9 cellular contexts compared by ENCODE assay signal in genomic region chr2:102664439-102665042, GRCh38. TPM values are rescaled to one million over a fixed set of nuclear protein-coding genes. Genes with fewer than 3 reads are reported as not detected.
DNase-seq lines count a peak whose midpoint lies in the region; ATAC-seq and TF ChIP-seq lines count a peak whose summit lies in the region.
"Had no signal": no experiment of that assay in that cellular context is flagged by ENCODE, and none has a peak within 500 bp of the region (broad histone marks: within the 10 kb centered on the region; RNA-seq: fewer than 3 reads in every experiment).

No MANE protein-coding gene starts in this region.

- intact Hi-C loops in Panc1 (cut with micrococcal nuclease; ENCODE audit: unreplicated experiment) (no loop called here), heart left ventricle (cut with DNase I) (no loop called here)

- H3K9me3 ChIP-seq in Panc1 (ENCODE audit: control insufficient read depth, insufficient read depth, low read depth, low read length) (no peaks in the 10 kb centered on the region), heart left ventricle (no peaks in the 10 kb centered on the region)

- peak; percentile 5 to 44 for DNase-seq in activated CD8-positive, alpha-beta memory T cell treated with anti-CD3 and anti-CD28 coated beads for 4 hours (ENCODE audit: low read depth in 2 of 2)
- DNase-seq in activated CD8-positive, alpha-beta memory T cell treated with anti-CD3 and anti-CD28 coated beads for 24 hours = no peak
- DNase-seq in Panc1 (ENCODE audit: low read depth, low spot score) (peak; percentile 15), erythroblast (lab: John Stamatoyannopoulos, UW) (peak; percentile 15 to 41), EL (no peak), heart left ventricle (no peak), H7 (no peak)
- DNase-seq in stimulated activated naive B cell treated with anti-CD40 and anti-IgM and Interleukin-4, amounts not matched to agents 10 μg/mL and 1 μg/mL and 100 μg/mL, for 72 hours = peak; percentile 24

- no peak for ATAC-seq in Panc1
- ATAC-seq in stimulated activated naive B cell treated with anti-CD40 and anti-IgM and Interleukin-4, amounts not matched to agents 10 μg/mL and 1 μg/mL and 100 μg/mL, for 72 hours (replicated peaks) = peak; percentile 90 to 96
- ATAC-seq in heart left ventricle = no peak

- CTCF ChIA-PET in Panc1 (lab: Charles Lee) = no interaction called here

- H3K4me3 ChIP-seq in Panc1 (ENCODE audit: low read depth in 2 of 2, low read length in 2 of 2) (no peak overlapping the region), heart left ventricle (no peak overlapping the region), H7 (ENCODE audit: insufficient read depth, low read depth, low read length) (no peak overlapping the region)
- H3K4me3 ChIP-seq: SK-N-MC had no signal

- H3K27me3 ChIP-seq in Panc1 (ENCODE audit: control insufficient read depth, insufficient read depth, low read length) = no peaks in the 10 kb centered on the region; the same call in 1 of the 2 replicates
- no peaks in the 10 kb centered on the region for H3K27me3 ChIP-seq in heart left ventricle
- no peaks in the 10 kb centered on the region for H3K27me3 ChIP-seq in H7 (ENCODE audit: control insufficient read depth, insufficient read depth, low read length)

- TF ChIP-seq CTCF in Panc1 (IDR thresholded peaks at IDR 0.05) (no peak), heart left ventricle (IDR thresholded peaks at IDR 0.05) (no peak)

- H3K4me1 ChIP-seq in Panc1 (ENCODE audit: control insufficient read depth, insufficient read depth, low read length) (no peaks in the 10 kb centered on the region), heart left ventricle (no peaks in the 10 kb centered on the region)

- H3K4me3 Mint-ChIP-seq in stimulated activated naive B cell treated with anti-CD40 and anti-IgM and Interleukin-4, amounts not matched to agents 10 μg/mL and 1 μg/mL and 100 μg/mL, for 72 hours = no peak overlapping the region

- H3K4me1 Mint-ChIP-seq in stimulated activated naive B cell treated with anti-CD40 and anti-IgM and Interleukin-4, amounts not matched to agents 10 μg/mL and 1 μg/mL and 100 μg/mL, for 72 hours = peaks cover 0 to 11% of the 10 kb centered on the region in 2 donors

- H3K27ac Mint-ChIP-seq in stimulated activated naive B cell treated with anti-CD40 and anti-IgM and Interleukin-4, amounts not matched to agents 10 μg/mL and 1 μg/mL and 100 μg/mL, for 72 hours = no peak overlapping the region

- no peaks in the 10 kb centered on the region for H3K9me3 Mint-ChIP-seq in stimulated activated naive B cell treated with anti-CD40 and anti-IgM and Interleukin-4, amounts not matched to agents 10 μg/mL and 1 μg/mL and 100 μg/mL, for 72 hours

- H3K36me3 ChIP-seq in Panc1 (ENCODE audit: control insufficient read depth, insufficient read depth, low read length) = no peaks in the 10 kb centered on the region
- no peaks in the 10 kb centered on the region for H3K36me3 ChIP-seq in heart left ventricle
- no peaks in the 10 kb centered on the region for H3K36me3 ChIP-seq in H7 (replicated peaks; ENCODE audit: control insufficient read depth, insufficient read depth, low read length)

- 61 to 80% (median 72%) methylated on average over 2 of the region's 2 CpGs for WGBS in heart left ventricle, 4 donors

- H3K27me3 Mint-ChIP-seq in stimulated activated naive B cell treated with anti-CD40 and anti-IgM and Interleukin-4, amounts not matched to agents 10 μg/mL and 1 μg/mL and 100 μg/mL, for 72 hours = peaks cover 8 to 10% of the 10 kb centered on the region in 2 donors

- H3K36me3 Mint-ChIP-seq in stimulated activated naive B cell treated with anti-CD40 and anti-IgM and Interleukin-4, amounts not matched to agents 10 μg/mL and 1 μg/mL and 100 μg/mL, for 72 hours = no peaks in the 10 kb centered on the region

- POLR2A ChIA-PET in Panc1 (lab: Charles Lee) = no interaction called here

- TF ChIP-seq POLR2A in erythroblast (IDR thresholded peaks at IDR 0.05; ENCODE audit: low read length) (no peak), heart left ventricle (IDR thresholded peaks at IDR 0.05) (no peak)

- in situ Hi-C loops in Panc1 (cut with HindIII; ENCODE audit: low pct_unique_long_range_greater_than_20kb, low sequenced_read_pairs) = no loop called here

- no peak overlapping the region for H3K27ac ChIP-seq in Panc1 (ENCODE audit: low read length)
- H3K27ac ChIP-seq in heart left ventricle = no peak overlapping the region
- H3K27ac ChIP-seq: SK-N-MC had no signal

- no TSS peak for BruUV-seq in Panc1 (replicated peaks; lab: Mats Ljungman, UMichigan)

RNA-seq across cellular contexts. Expression of gene SLC9A2, which starts 45.2 kb away (rescaled TPM):
- total RNA-seq in Panc1 (2021; ENCODE audit: unreplicated experiment) = 4.1 TPM
- polyA plus RNA-seq in Panc1 (2012; ENCODE audit: insufficient read length) = 1.0 TPM
- under 1 TPM in 7 of 9 donors, not detected in 2; 0.05 to 0.46 (median 0.15) TPM for total RNA-seq in heart left ventricle
- under 1 TPM; 0.03 to 0.08 TPM for polyA plus RNA-seq in heart left ventricle
- total RNA-seq in H7 (2014; rRNA removed; shearing (Covaris generic)) = 0.03 TPM in 1 of 2 replicates, not detected in the other

Comparison
In these comparisons a context has a peak if more than half of its experiments do, and no peak if none do; other contexts are left out.
1. DNase-seq: peak in activated CD8-positive, alpha-beta memory T cell treated with anti-CD3 and anti-CD28 coated beads for 4 hours (2 of 2), Panc1 (single experiment), erythroblast (2 of 2) and stimulated activated naive B cell treated with anti-CD40 and anti-IgM and Interleukin-4, amounts not matched to agents 10 μg/mL and 1 μg/mL and 100 μg/mL, for 72 hours (single experiment); none in activated CD8-positive, alpha-beta memory T cell treated with anti-CD3 and anti-CD28 coated beads for 24 hours (single experiment), EL (single experiment), heart left ventricle (0 of 5) and H7 (single experiment).
2. ATAC-seq: peak in stimulated activated naive B cell treated with anti-CD40 and anti-IgM and Interleukin-4, amounts not matched to agents 10 μg/mL and 1 μg/mL and 100 μg/mL, for 72 hours (2 of 2); none in Panc1 (single experiment) and heart left ventricle (0 of 4).